ENCODE assay signal across 10 cellular contexts in the genomic region with DNA sequence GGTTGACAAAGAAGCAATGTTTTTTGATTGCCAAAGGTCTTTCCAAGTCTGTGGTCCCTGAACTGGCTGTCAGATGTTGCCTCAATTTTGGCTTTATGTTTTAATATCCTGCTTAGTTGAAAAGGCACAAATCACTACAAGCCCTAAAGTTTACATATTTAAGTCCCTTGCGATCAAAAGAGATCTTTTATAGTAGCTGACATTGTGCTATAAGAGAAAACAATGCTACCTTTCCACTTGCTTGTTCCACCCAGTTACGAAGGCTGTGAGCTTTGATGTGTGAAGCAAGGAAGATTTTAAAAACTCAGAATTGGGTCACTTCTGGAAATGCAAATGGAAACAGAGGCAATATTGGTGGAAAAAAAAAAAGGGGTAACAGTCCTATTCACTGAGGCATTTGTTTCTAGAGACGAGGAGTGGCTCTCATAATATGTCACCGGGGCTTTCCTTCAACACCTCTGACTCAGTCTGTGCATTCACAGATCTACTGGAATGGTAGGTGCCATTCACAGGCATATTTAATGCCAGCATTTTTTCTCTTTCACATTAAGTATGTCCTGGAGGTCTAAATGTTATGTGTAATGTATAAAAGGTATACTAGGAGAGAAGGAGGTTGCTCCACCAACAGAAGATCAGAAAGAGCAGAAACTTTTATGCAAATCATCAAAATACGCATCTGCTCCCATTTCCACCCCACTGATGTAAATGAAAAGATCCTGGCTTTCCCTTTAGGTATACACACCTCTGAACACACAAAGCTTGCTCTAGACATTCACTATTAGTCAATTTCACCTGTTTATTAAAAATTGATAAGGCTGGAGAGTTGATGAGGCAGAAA.
DNase-seq lines count a peak whose midpoint lies in the region; ATAC-seq, FAIRE-seq and TF ChIP-seq lines count a peak whose summit lies in the region.
"Had no signal": no experiment of that assay in that cellular context is flagged by ENCODE, and none has a peak within 500 bp of the region (broad histone marks: within the 10 kb centered on the region; RNA-seq: fewer than 3 reads in every experiment).

No MANE protein-coding gene starts in this region.

- H3K4me3 Mint-ChIP-seq in H9 = no peak overlapping the region
- no peak overlapping the region for H3K4me3 Mint-ChIP-seq in chondrocyte (ENCODE audit: unreplicated experiment)

- no peak overlapping the region for H2BK12ac ChIP-seq in H9 (ENCODE audit: insufficient read length, low read depth, low read length)

- H3K36me3 Mint-ChIP-seq in H9 (ENCODE audit: insufficient read depth in 1 of 3, low read depth in 3 of 3) (peaks cover 0 to 2% (median 0%) of the 10 kb centered on the region in 3 experiments; a peak in 2 of 7 replicates), chondrocyte (ENCODE audit: low read depth) (no peaks in the 10 kb centered on the region)

- ATAC-seq in HG03342 (IDR thresholded peaks at IDR 0.05; ENCODE audit: unreplicated experiment) = peak; percentile 95

- H4K91ac ChIP-seq in H9 (ENCODE audit: insufficient read length, low read depth, low read length) = no peak overlapping the region

- H3K4me1 Mint-ChIP-seq in H9 (peaks cover 21 to 23% of the 10 kb centered on the region in 2 experiments), chondrocyte (ENCODE audit: low read depth) (peaks cover 16% of the 10 kb centered on the region)

- H3K79me2 ChIP-seq in H9 (ENCODE audit: insufficient read depth, low read length) = no peaks in the 10 kb centered on the region

- H3K9ac ChIP-seq in H9 (ENCODE audit: extremely low read depth, insufficient read length, low read length) = no peak overlapping the region

- H2BK20ac ChIP-seq in H9 (ENCODE audit: low read depth, low read length, poor library complexity, severe bottlenecking) = no peak overlapping the region

- H2AFZ ChIP-seq in H9 (ENCODE audit: low read length) = no peak overlapping the region

- no peak overlapping the region for H3K23ac ChIP-seq in H9 (ENCODE audit: insufficient read length, low read depth, low read length)

- H3K36me3 ChIP-seq in esophagus (ENCODE audit: control insufficient read depth in 2 of 2, insufficient read depth in 2 of 2, low read length in 1 of 2) (no peaks in the 10 kb centered on the region), tibial nerve (no peaks in the 10 kb centered on the region)

- no peaks in the 10 kb centered on the region for H3K79me1 ChIP-seq in H9 (ENCODE audit: insufficient read depth, low read depth, low read length, poor library complexity, severe bottlenecking)

- H4K20me1 ChIP-seq in H9 (ENCODE audit: control insufficient read depth, insufficient read depth, insufficient read length) = no peaks in the 10 kb centered on the region

- H2AK5ac ChIP-seq in H9 (ENCODE audit: insufficient read length, low read length) = no peak overlapping the region

- H3K23me2 ChIP-seq in H9 (ENCODE audit: insufficient read length, low read depth, low read length, poor library complexity, severe bottlenecking) = no peaks in the 10 kb centered on the region

- TF ChIP-seq POLR2A in tibial nerve (IDR thresholded peaks at IDR 0.05) = no peak

- H2BK15ac ChIP-seq in H9 (ENCODE audit: low read depth, low read length) = no peak overlapping the region

- H3K56ac ChIP-seq in H9 (ENCODE audit: insufficient read length, low read depth, low read length) = no peak overlapping the region

- no peak overlapping the region for H4K5ac ChIP-seq in H9 (ENCODE audit: insufficient read length, low read depth, low read length)

- H3K4me3 ChIP-seq in esophagus (ENCODE audit: low read depth in 1 of 2, low read length in 2 of 2) = no peak overlapping the region
- H3K4me3 ChIP-seq in tibial nerve = no peak overlapping the region

- no peaks in the 10 kb centered on the region for H3K9me3 Mint-ChIP-seq in H9
- H3K9me3 Mint-ChIP-seq in chondrocyte (ENCODE audit: low read depth) = no peaks in the 10 kb centered on the region

- H3K27me3 Mint-ChIP-seq in H9 (ENCODE audit: low read depth) (no peaks in the 10 kb centered on the region; the same call in none of the 2 replicates), chondrocyte (ENCODE audit: low read depth) (no peaks in the 10 kb centered on the region)

- H3K27me3 ChIP-seq in esophagus (ENCODE audit: control insufficient read depth in 1 of 2, insufficient read depth in 2 of 2, low read length in 2 of 2) = no peaks in the 10 kb centered on the region
- no peaks in the 10 kb centered on the region for H3K27me3 ChIP-seq in H9 (ENCODE audit: insufficient read depth, low read length)
- H3K27me3 ChIP-seq in tibial nerve = no peaks in the 10 kb centered on the region

- no peak overlapping the region for H3K18ac ChIP-seq in H9 (ENCODE audit: insufficient read length, low read depth, low read length)

- no peak for TF ChIP-seq CTCF in GM20000 (IDR thresholded peaks at IDR 0.05; ENCODE audit: extremely low read depth, missing control alignments)
- no peak for TF ChIP-seq CTCF in H9 (conservative IDR thresholded peaks at IDR 0.05)
- TF ChIP-seq CTCF in chondrocyte (IDR thresholded peaks at IDR 0.05) = no peak
- TF ChIP-seq CTCF in tibial nerve (IDR thresholded peaks at IDR 0.05) = no peak

- no peak for TF ChIP-seq EP300 in tibial nerve (IDR thresholded peaks at IDR 0.05)

- H4K8ac ChIP-seq in H9 (replicated peaks; ENCODE audit: insufficient read length, low read depth, low read length) = no peak overlapping the region

- WGBS in esophagus, 2 donors = 40 to 58% methylated on average over 5 of the region's 5 CpGs
- no CpG with 5 or more reads among the region's 5 CpGs for WGBS in H9 (ENCODE audit: extremely low coverage, insufficient read length, low lambda C conversion rate)
- 88 to 89% methylated on average over 5 of the region's 5 CpGs for WGBS in tibial nerve, 2 donors

- H3K9me3 ChIP-seq in esophagus (ENCODE audit: control insufficient read depth in 2 of 2, insufficient read depth in 1 of 2, low read depth in 1 of 2, low read length in 1 of 2) (no peaks in the 10 kb centered on the region), H9 (ENCODE audit: control insufficient read depth, low read depth, low read length) (no peaks in the 10 kb centered on the region), tibial nerve (no peaks in the 10 kb centered on the region)

- H3K4me1 ChIP-seq in esophagus (ENCODE audit: control insufficient read depth in 2 of 2, insufficient read depth in 2 of 2, low read length in 1 of 2) (no peaks in the 10 kb centered on the region), H9 (ENCODE audit: insufficient read depth, low read length) (no peaks in the 10 kb centered on the region), tibial nerve (peaks cover 0 to 16% (median 0%) of the 10 kb centered on the region in 4 donors)

- H3K27ac Mint-ChIP-seq in H9 (no peak overlapping the region), chondrocyte (ENCODE audit: unreplicated experiment) (no peak overlapping the region)

- no peak for DNase-seq in GM18507 (ENCODE audit: extremely low spot score, insufficient read length, low read depth)
- peak; percentile 54 for DNase-seq in GM20000 (ENCODE audit: low spot score)
- no peak for DNase-seq in H9
- DNase-seq in activated CD8-positive, alpha-beta memory T cell treated with anti-CD3 and anti-CD28 coated beads for 24 hours = no peak
- no peak for DNase-seq in chondrocyte (ENCODE audit: low spot score)
- DNase-seq in tibial nerve (ENCODE audit: low spot score in 2 of 2) = no peak
- DNase-seq: effector memory CD4-positive, alpha-beta T cell; NCI-H774 had no signal

- H3K4me2 ChIP-seq in H9 (ENCODE audit: insufficient read depth, insufficient read length, low read length) = no peak overlapping the region

- FAIRE-seq in GM18507 (lab: Jason Lieb, UNC) = peak; percentile 50

- no peak overlapping the region for H3K4ac ChIP-seq in H9 (ENCODE audit: low read depth, low read length)

- no peak overlapping the region for H2BK5ac ChIP-seq in H9 (ENCODE audit: insufficient read length, low read length)

- H3T11ph ChIP-seq in H9 (ENCODE audit: low read length) = no peak overlapping the region

- no peak overlapping the region for H3K14ac ChIP-seq in H9 (ENCODE audit: insufficient read depth, low read length)

- H2BK120ac ChIP-seq in H9 (ENCODE audit: low read depth, low read length, poor library complexity, severe bottlenecking) = no peak overlapping the region

- H3K27ac ChIP-seq in esophagus (ENCODE audit: low read depth in 2 of 2, low read length in 1 of 2) (peak overlapping the region; percentile 63 to 64), H9 (ENCODE audit: insufficient read length, low read depth, low read length) (no peak overlapping the region), tibial nerve (no peak overlapping the region)

Comparison
In these comparisons a context has a peak if more than half of its experiments do, and no peak if none do; other contexts are left out.
1. H3K27ac ChIP-seq: peak in esophagus (2 of 2); none in H9 (single experiment) and tibial nerve (0 of 4).